8 cellular contexts compared by ENCODE assay signal in genomic region chr17:42422412-42422957, GRCh38. TPM values are rescaled to one million over a fixed set of nuclear protein-coding genes. Genes with fewer than 3 reads are reported as not detected.
DNase-seq lines count a peak whose midpoint lies in the region; ATAC-seq, FAIRE-seq and TF ChIP-seq lines count a peak whose summit lies in the region.

No MANE protein-coding gene starts in this region.

- H3K9me2 ChIP-seq in PC-9 (ENCODE audit: insufficient read depth): no peaks in the 10 kb centered on the region

- peak; percentile 36 to 56 for DNase-seq in PC-9
- peak; percentile 64 to 80 (median 71) for DNase-seq in K562 (ENCODE audit: extremely low read depth in 1 of 4, low spot score in 3 of 4)
- no peak for DNase-seq in kidney epithelial cell (ENCODE audit: low read depth)
- peak; percentile 22 for DNase-seq in stimulated activated CD4-positive, alpha-beta T cell treated with anti-CD3 and anti-CD28 coated beads, Interleukin-4, amount 100 ng/mL, for 48 hours (ENCODE audit: low read depth in 2 of 2)
- DNase-seq in cerebellar nuclear complex (lab: John Stamatoyannopoulos, UW): no peak
- no peak for DNase-seq in DMS114 treated with DMSO at 0.1 percent for 48 hours (lab: John Stamatoyannopoulos, UW; ENCODE audit: unreplicated experiment)
- DNase-seq in inferior parietal cortex (ENCODE audit: extremely low spot score): no peak

- H3K4me1 ChIP-seq in ES-I3 (ENCODE audit: insufficient read depth, low read length): peaks cover 15% of the 10 kb centered on the region
- peaks cover 37% of the 10 kb centered on the region for H3K4me1 ChIP-seq in PC-9 (replicated peaks; ENCODE audit: insufficient read depth)
- peaks cover 21 to 33% of the 10 kb centered on the region in 2 experiments; a peak in 4 of 5 replicates for H3K4me1 ChIP-seq in K562 (replicated peaks in 1 of 2; ENCODE audit: control insufficient read depth in 2 of 2, insufficient read depth in 2 of 2, low read length in 2 of 2)

- in situ Hi-C loops in K562 (cut with MboI): loop anchor here (5.0 kb wide), 1 partner anchor 105 kb away; no protein-coding TSS in a partner anchor

- H3K4me3 ChIP-seq in PC-9 (peak overlapping the region; percentile 76), K562 (peak overlapping the region; percentile 64), kidney epithelial cell (ENCODE audit: low read depth, low read length) (peak overlapping the region; percentile 79)

- POLR2A ChIA-PET in PC-9 (lab: Charles Lee; ENCODE audit: unreplicated experiment): interaction anchor here (0.5 to 1.6 kb wide), 9 partner anchors 13 to 561 kb away, joined by 3 to 23 read pairs (median 6); partner anchors contain the start of gene STAT3
- POLR2A ChIA-PET in K562 (lab: Yijun Ruan, JAX): interaction anchor here (0.5 to 2.2 kb wide), 16 partner anchors 8 to 703 kb away, joined by 3 to 10 read pairs (median 4); partner anchors contain the start of gene BRCA1

- TF ChIP-seq CTCF in PC-9 (conservative IDR thresholded peaks at IDR 0.05) (no peak), K562 (IDR thresholded peaks at IDR 0.05 in 2 of 3, conservative IDR thresholded peaks at IDR 0.05 in 1 of 3; ENCODE audit: insufficient read depth in 2 of 3, low read depth in 1 of 3, low read length in 3 of 3) (no peak), kidney epithelial cell (IDR thresholded peaks at IDR 0.05; ENCODE audit: insufficient read depth, low read length, poor library complexity, severe bottlenecking) (no peak)

- peaks cover 37% of the 10 kb centered on the region for H3F3A ChIP-seq in PC-9 (ENCODE audit: insufficient read depth, low read depth)

- H3K9me1 ChIP-seq in K562 (ENCODE audit: control insufficient read depth, insufficient read depth, low read length): no peaks in the 10 kb centered on the region

- no peaks in the 10 kb centered on the region for H3K36me3 ChIP-seq in ES-I3 (ENCODE audit: insufficient read depth, low read length)
- H3K36me3 ChIP-seq in PC-9 (ENCODE audit: low read depth): no peaks in the 10 kb centered on the region
- H3K36me3 ChIP-seq in K562 (ENCODE audit: control insufficient read depth, insufficient read depth, low read length): peaks cover 30% of the 10 kb centered on the region; the same call in 2 of the 3 replicates
- no peaks in the 10 kb centered on the region for H3K36me3 ChIP-seq in kidney epithelial cell (ENCODE audit: control insufficient read depth, insufficient read depth, low read length)

- H3K27me3 ChIP-seq in PC-9 (ENCODE audit: insufficient read depth, low read depth): no peaks in the 10 kb centered on the region
- H3K27me3 ChIP-seq in K562 (ENCODE audit: control insufficient read depth in 2 of 2, insufficient read depth in 2 of 2, low read length in 2 of 2): no peaks in the 10 kb centered on the region
- H3K27me3 ChIP-seq in kidney epithelial cell (ENCODE audit: control insufficient read depth, insufficient read depth, low read length): no peaks in the 10 kb centered on the region

- no peak for TF ChIP-seq POLR2A in K562 (conservative IDR thresholded peaks at IDR 0.05)

- CTCF ChIA-PET in PC-9 (lab: Charles Lee): interaction anchor here (0.9 to 1.2 kb wide), 4 partner anchors 12 to 34 kb away, joined by 3 to 8 read pairs (median 4); partner anchors contain the start of gene STAT3
- CTCF ChIA-PET in K562 (lab: Yijun Ruan, JAX; ENCODE audit: low intra/inter-chr PET ratio): no interaction called here

- under 1% methylated on average over 32 of the region's 44 CpGs for whole genome bisulfite sequencing in K562 (ENCODE audit: insufficient coverage, low coverage, missing lambda C conversion rate)

- H3K9ac ChIP-seq in ES-I3 (ENCODE audit: low read depth, low read length) (peak overlapping the region; percentile 99), K562 (ENCODE audit: insufficient read depth in 1 of 2, low read depth in 2 of 2, low read length in 2 of 2) (peak overlapping the region; percentile 77 to 97)

- intact Hi-C loops in PC-9 (cut with micrococcal nuclease; ENCODE audit: unreplicated experiment): loop anchor here (2.0 to 5.0 kb wide), 2 partner anchors 34 to 255 kb away; partner anchors contain the start of genes PLEKHH3 and STAT3
- intact Hi-C loops in K562 (cut with micrococcal nuclease): loop anchor here (2.0 kb wide), 1 partner anchor 36 kb away; the partner anchor contains the start of gene ATP6V0A1

- H4K20me1 ChIP-seq in PC-9 (ENCODE audit: insufficient read depth) (no peaks in the 10 kb centered on the region; the same call in 1 of the 2 replicates), K562 (replicated peaks; ENCODE audit: control insufficient read depth, insufficient read depth, low read length) (peaks cover 12% of the 10 kb centered on the region; the same call in 1 of the 2 replicates)

- peak overlapping the region; percentile 95 for H2AFZ ChIP-seq in PC-9
- H2AFZ ChIP-seq in K562 (ENCODE audit: low read depth, low read length): peak overlapping the region; percentile 66

- TF ChIP-seq RAD21 in K562 (CRISPR knock-in tag; conservative IDR thresholded peaks at IDR 0.05 in 1 of 2, IDR thresholded peaks at IDR 0.05 in 1 of 2): no peak

- BruUV-seq in PC-9 (replicated peaks; lab: Mats Ljungman, UMichigan): TSS peak; percentile 65
- BruUV-seq in K562 (replicated peaks; lab: Mats Ljungman, UMichigan): TSS peak; percentile 82

- no peak for FAIRE-seq in K562 (lab: Jason Lieb, UNC)

- peaks cover 44% of the 10 kb centered on the region for H3K79me2 ChIP-seq in PC-9 (ENCODE audit: low read depth)
- H3K79me2 ChIP-seq in K562 (ENCODE audit: control insufficient read depth, insufficient read depth, low read length): peaks cover 54% of the 10 kb centered on the region

- no peak overlapping the region for H3K27ac ChIP-seq in PC-9
- H3K27ac ChIP-seq in K562 (ENCODE audit: extremely low read depth, low read depth, low read length): peak overlapping the region; percentile 71

- TF ChIP-seq EP300 in K562 (IDR thresholded peaks at IDR 0.05; ENCODE audit: low read length): no peak

- peak; percentile 71 for ATAC-seq in K562

- H3K9me3 ChIP-seq in ES-I3 (ENCODE audit: control insufficient read depth, insufficient read depth, low read length): no peaks in the 10 kb centered on the region
- no peaks in the 10 kb centered on the region for H3K9me3 ChIP-seq in PC-9 (ENCODE audit: insufficient read depth, low read depth)
- H3K9me3 ChIP-seq in K562 (replicated peaks; ENCODE audit: control insufficient read depth, insufficient read depth, low read depth, low read length): no peaks in the 10 kb centered on the region

- H3K4me2 ChIP-seq in PC-9 (peak overlapping the region; percentile 90), K562 (ENCODE audit: insufficient read depth, low read length) (peak overlapping the region; percentile 93)

RNA-seq across cellular contexts. Expression of gene CAVIN1, which starts 0.6 kb away (rescaled TPM):
- total RNA-seq in PC-9 (2021): 154 and 170 TPM in 2 replicates
- 11.6 and 29.3 TPM in 2 replicates for total RNA-seq in K562 (2011; cell fraction: chromatin; rRNA removed; ENCODE audit: low replicate concordance)
- 22.9 and 29.9 TPM in 2 replicates for total RNA-seq in K562 (2011; cell fraction: nucleolus; rRNA removed)
- 18.6 and 22.2 TPM in 2 replicates for total RNA-seq in K562 (2011; cell fraction: nucleoplasm; rRNA removed)
- total RNA-seq in K562 (2014; rRNA removed): 126 and 135 TPM in 2 replicates
- total RNA-seq in K562 (2014; rRNA removed; fragmentation: Illumina TruSeq; extraction: Trizol): 56.1 and 57.8 TPM in 2 replicates
- total RNA-seq in K562 (2015; rRNA removed; fragmentation: Illumina TruSeq; extraction: Trizol): 74.5 and 80.0 TPM in 2 replicates
- total RNA-seq in K562 (2021): 143 and 162 TPM in 2 replicates
- polyA plus RNA-seq in K562 (2011; rRNA removed): 44.6 and 60.0 TPM in 2 replicates
- 39.4 and 107 TPM in 2 replicates for polyA plus RNA-seq in K562 (2011; cell fraction: cytosol; rRNA removed)
- polyA plus RNA-seq in K562 (2011; cell fraction: nucleus; rRNA removed): 8.0 and 16.1 TPM in 2 replicates
- polyA plus RNA-seq in K562 (2012): 74.3 and 99.4 TPM in 2 replicates
- polyA plus RNA-seq in K562 (2014; fragmentation: Illumina TruSeq; extraction: Trizol): 77.6 and 93.7 TPM in 2 replicates
- 1 to 10 TPM; 6.8 to 8.6 TPM for polyA plus RNA-seq in K562 (2014; fragmentation: Nextera tagmentation; extraction: Ambion mirVana)
- polyA plus RNA-seq in K562 (2014; rRNA removed): 72.9 and 92.8 TPM in 2 replicates
- polyA minus RNA-seq in K562 (2011; rRNA and poly(A)+ RNA removed): 34.7 and 64.3 TPM in 2 replicates
- 81.5 and 110 TPM in 2 replicates for polyA minus RNA-seq in K562 (2011; cell fraction: cytosol; rRNA and poly(A)+ RNA removed)
- polyA minus RNA-seq in K562 (2011; cell fraction: nucleus; rRNA and poly(A)+ RNA removed): 9.4 and 9.6 TPM in 2 replicates
- 58.5 and 70.2 TPM in 2 replicates for total RNA-seq in kidney epithelial cell

RNA-seq across cellular contexts. Expression of gene STAT3, which starts 34.2 kb away (rescaled TPM):
- total RNA-seq in PC-9 (2021) (65.2 and 74.6 TPM in 2 replicates), K562 (2014; rRNA removed) (90.4 and 99.6 TPM in 2 replicates), K562 (2014; rRNA removed; fragmentation: Illumina TruSeq; extraction: Trizol) (108 and 115 TPM in 2 replicates), K562 (2015; rRNA removed; fragmentation: Illumina TruSeq; extraction: Trizol) (105 and 113 TPM in 2 replicates), K562 (2021) (120 and 133 TPM in 2 replicates), kidney epithelial cell (74.9 and 80.8 TPM in 2 replicates)
- 176 and 210 TPM in 2 replicates for total RNA-seq in K562 (2011; cell fraction: chromatin; rRNA removed; ENCODE audit: low replicate concordance)
- 110 and 117 TPM in 2 replicates for total RNA-seq in K562 (2011; cell fraction: nucleolus; rRNA removed)
- total RNA-seq in K562 (2011; cell fraction: nucleoplasm; rRNA removed): 145 and 167 TPM in 2 replicates
- polyA plus RNA-seq in K562 (2011; rRNA removed) (90.0 and 120 TPM in 2 replicates), K562 (2014; fragmentation: Illumina TruSeq; extraction: Trizol) (179 and 180 TPM in 2 replicates), K562 (2014; fragmentation: Nextera tagmentation; extraction: Ambion mirVana) (100 to 1,000 TPM; 114 to 160 TPM), K562 (2014; rRNA removed) (120 and 134 TPM in 2 replicates)
- polyA plus RNA-seq in K562 (2011; cell fraction: cytosol; rRNA removed): 83.3 and 125 TPM in 2 replicates
- polyA plus RNA-seq in K562 (2011; cell fraction: nucleus; rRNA removed): 58.4 and 72.2 TPM in 2 replicates
- polyA plus RNA-seq in K562 (2012): 160 and 179 TPM in 2 replicates
- polyA minus RNA-seq in K562 (2011; rRNA and poly(A)+ RNA removed): 111 and 124 TPM in 2 replicates
- polyA minus RNA-seq in K562 (2011; cell fraction: cytosol; rRNA and poly(A)+ RNA removed): 68.3 and 70.2 TPM in 2 replicates
- 35.3 and 48.0 TPM in 2 replicates for polyA minus RNA-seq in K562 (2011; cell fraction: nucleus; rRNA and poly(A)+ RNA removed)

RNA-seq across cellular contexts. Expression of gene ATP6V0A1, which starts 36.2 kb away (rescaled TPM):
- 39.4 and 55.1 TPM in 2 replicates for total RNA-seq in PC-9 (2021)
- 998 and 1,046 TPM in 2 replicates for total RNA-seq in K562 (2011; cell fraction: chromatin; rRNA removed; ENCODE audit: low replicate concordance)
- 668 and 698 TPM in 2 replicates for total RNA-seq in K562 (2011; cell fraction: nucleolus; rRNA removed)
- total RNA-seq in K562 (2011; cell fraction: nucleoplasm; rRNA removed): 746 and 878 TPM in 2 replicates
- total RNA-seq in K562 (2014; rRNA removed): 71.7 and 82.2 TPM in 2 replicates
- 75.5 and 89.2 TPM in 2 replicates for total RNA-seq in K562 (2014; rRNA removed; fragmentation: Illumina TruSeq; extraction: Trizol)
- 54.9 and 56.1 TPM in 2 replicates for total RNA-seq in K562 (2015; rRNA removed; fragmentation: Illumina TruSeq; extraction: Trizol)
- 127 and 141 TPM in 2 replicates for total RNA-seq in K562 (2021)
- polyA plus RNA-seq in K562 (2011; rRNA removed): 102 and 104 TPM in 2 replicates
- polyA plus RNA-seq in K562 (2011; cell fraction: cytosol; rRNA removed): 101 and 137 TPM in 2 replicates
- polyA plus RNA-seq in K562 (2011; cell fraction: nucleus; rRNA removed): 300 and 643 TPM in 2 replicates
- polyA plus RNA-seq in K562 (2012): 77.1 and 103 TPM in 2 replicates
- polyA plus RNA-seq in K562 (2014; fragmentation: Illumina TruSeq; extraction: Trizol): 143 and 158 TPM in 2 replicates
- 10 to 100 TPM; 11.8 to 46.3 TPM for polyA plus RNA-seq in K562 (2014; fragmentation: Nextera tagmentation; extraction: Ambion mirVana)
- polyA plus RNA-seq in K562 (2014; rRNA removed): 62.7 and 80.3 TPM in 2 replicates
- polyA minus RNA-seq in K562 (2011; rRNA and poly(A)+ RNA removed): 165 and 302 TPM in 2 replicates
- polyA minus RNA-seq in K562 (2011; cell fraction: cytosol; rRNA and poly(A)+ RNA removed): 41.3 and 104 TPM in 2 replicates
- polyA minus RNA-seq in K562 (2011; cell fraction: nucleus; rRNA and poly(A)+ RNA removed): 181 and 232 TPM in 2 replicates
- total RNA-seq in kidney epithelial cell: 43.9 and 46.4 TPM in 2 replicates

Comparison
In these comparisons a context has a peak if more than half of its experiments do, and no peak if none do; other contexts are left out.
1. DNase-seq: peak in PC-9 (2 of 2), K562 (4 of 4) and stimulated activated CD4-positive, alpha-beta T cell treated with anti-CD3 and anti-CD28 coated beads, Interleukin-4, amount 100 ng/mL, for 48 hours (2 of 2); none in kidney epithelial cell (single experiment), cerebellar nuclear complex (0 of 2), DMS114 treated with DMSO at 0.1 percent for 48 hours (single experiment) and inferior parietal cortex (single experiment).
2. Peak in every context shown above with its lines, with median percentiles within 50 percentile points of each other: H3K4me3 ChIP-seq.